ENCODE assay signal across 18 cellular contexts in genomic region chr11:74941492-74941891, GRCh38. TPM values are rescaled to one million over a fixed set of nuclear protein-coding genes. Genes with fewer than 3 reads are reported as not detected.
A peak's percentile ranks its signal among the peaks of the same experiment; 100 is the strongest.
DNase-seq lines count a peak whose midpoint lies in the region; ATAC-seq and TF ChIP-seq lines count a peak whose summit lies in the region.
"Had no signal": no experiment of that assay in that cellular context is flagged by ENCODE, and none has a peak within 500 bp of the region (broad histone marks: within the 10 kb centered on the region; RNA-seq: fewer than 3 reads in every experiment).

No MANE protein-coding gene starts in this region.

- no peak overlapping the region for H3K4me3 Mint-ChIP-seq in T-helper 1 cell treated with Interleukin-12 subunit alpha and Interleukin-12 subunit beta and Interleukin-4 antibody, amounts not matched to agents 30 μg/mL and 1 μg/mL, for 36 hours
- H3K4me3 Mint-ChIP-seq in naive B cell: no peak overlapping the region
- H3K4me3 Mint-ChIP-seq: H9 had no signal

- peak in 3 of 4 donors; percentile 33 to 56 (median 47) for ATAC-seq in heart left ventricle
- no peak for ATAC-seq in naive B cell (ENCODE audit: low read depth in 2 of 2)

- H3K27me3 Mint-ChIP-seq in T-helper 1 cell treated with Interleukin-12 subunit alpha and Interleukin-12 subunit beta and Interleukin-4 antibody, amounts not matched to agents 30 μg/mL and 1 μg/mL, for 36 hours (ENCODE audit: low read depth): no peaks in the 10 kb centered on the region
- no peaks in the 10 kb centered on the region for H3K27me3 Mint-ChIP-seq in naive B cell

- no peaks in the 10 kb centered on the region for H3K9me3 Mint-ChIP-seq in T-helper 1 cell treated with Interleukin-12 subunit alpha and Interleukin-12 subunit beta and Interleukin-4 antibody, amounts not matched to agents 30 μg/mL and 1 μg/mL, for 36 hours
- no peaks in the 10 kb centered on the region for H3K9me3 Mint-ChIP-seq in naive B cell
- H3K9me3 Mint-ChIP-seq: H9 had no signal

- DNase-seq in T-helper 1 cell: no peak
- DNase-seq in heart left ventricle: no peak
- no peak for DNase-seq in left ventricle myocardium inferior
- DNase-seq in naive B cell: no peak
- DNase-seq in NCI-H2171 (lab: John Stamatoyannopoulos, UW): no peak
- no peak for DNase-seq in SKM-1 treated with dmso at 0.1 percent for 144 hours (lab: John Stamatoyannopoulos, UW; ENCODE audit: unreplicated experiment)
- DNase-seq: AML-193; DMS79; H9; NCI-H1105 treated with DMSO at 0.1 percent for 48 hours; NCI-H1694; NCI-H2081 treated with DMSO at 0.1 percent for 48 hours; NK-92 treated with Interleukin-12 subunit alpha and Interleukin-12 subunit beta, amount 100 ng/mL, for 24 hours; OCI-M1; SIG-M5 had no signal

- H3K4me1 Mint-ChIP-seq in T-helper 1 cell treated with Interleukin-12 subunit alpha and Interleukin-12 subunit beta and Interleukin-4 antibody, amounts not matched to agents 30 μg/mL and 1 μg/mL, for 36 hours (ENCODE audit: low read depth): no peaks in the 10 kb centered on the region
- peaks cover 0 to 58% (median 14%) of the 10 kb centered on the region in 3 donors for H3K4me1 Mint-ChIP-seq in naive B cell
- H3K4me1 Mint-ChIP-seq: H9 had no signal

- H3K9me3 ChIP-seq in heart left ventricle (no peaks in the 10 kb centered on the region), left ventricle myocardium inferior (replicated peaks) (no peaks in the 10 kb centered on the region)

- H3K4me1 ChIP-seq in heart left ventricle: peaks cover 0 to 10% (median 0%) of the 10 kb centered on the region in 12 donors
- peaks cover 4% of the 10 kb centered on the region for H3K4me1 ChIP-seq in left ventricle myocardium inferior

- H3K27ac ChIP-seq in heart left ventricle (no peak overlapping the region), left ventricle myocardium inferior (replicated peaks) (no peak overlapping the region), VCaP (peak overlapping the region; percentile 66)
- H3K27ac ChIP-seq: C4-2B had no signal

- H3K27ac Mint-ChIP-seq in T-helper 1 cell treated with Interleukin-12 subunit alpha and Interleukin-12 subunit beta and Interleukin-4 antibody, amounts not matched to agents 30 μg/mL and 1 μg/mL, for 36 hours: peak overlapping the region; percentile 34
- peak overlapping the region in 4 of 6 donors; percentile 17 to 57 (median 36) for H3K27ac Mint-ChIP-seq in naive B cell

- H3K27me3 ChIP-seq in heart left ventricle (no peaks in the 10 kb centered on the region), left ventricle myocardium inferior (ENCODE audit: low read depth) (no peaks in the 10 kb centered on the region)

- TF ChIP-seq POLR2A in heart left ventricle (IDR thresholded peaks at IDR 0.05): no peak

- H3K36me3 ChIP-seq in heart left ventricle (peaks cover 0 to 84% (median 28%) of the 10 kb centered on the region in 9 donors), left ventricle myocardium inferior (peaks cover 36% of the 10 kb centered on the region)

- H3K36me3 Mint-ChIP-seq in T-helper 1 cell treated with Interleukin-12 subunit alpha and Interleukin-12 subunit beta and Interleukin-4 antibody, amounts not matched to agents 30 μg/mL and 1 μg/mL, for 36 hours (ENCODE audit: low read depth): peaks cover 9% of the 10 kb centered on the region
- peaks cover 25 to 27% of the 10 kb centered on the region in 2 donors for H3K36me3 Mint-ChIP-seq in naive B cell

- intact Hi-C loops in heart left ventricle (cut with DNase I) (loop anchor here in 1 of 10 donors (5.0 kb wide), 1 partner anchor 86 kb away; no protein-coding TSS in a partner anchor), left ventricle myocardium inferior (cut with micrococcal nuclease) (no loop called here)

- H3K4me3 ChIP-seq in heart left ventricle: no peak overlapping the region
- H3K4me3 ChIP-seq in left ventricle myocardium inferior: no peak overlapping the region

- TF ChIP-seq CTCF in heart left ventricle (IDR thresholded peaks at IDR 0.05) (no peak), left ventricle myocardium inferior (IDR thresholded peaks at IDR 0.05; ENCODE audit: borderline replicate concordance) (no peak), VCaP (conservative IDR thresholded peaks at IDR 0.05) (no peak)

RNA-seq across cellular contexts. Expression of gene XRRA1, which starts 7.4 kb away (rescaled TPM):
- total RNA-seq in heart left ventricle: 10 to 100 TPM in 8 of 9 donors, 1 to 10 TPM in 1; 5.3 to 26.6 (median 13.4) TPM
- polyA plus RNA-seq in heart left ventricle: 1 to 10 TPM; 3.9 to 9.0 TPM
- 7.0 TPM for total RNA-seq in left ventricle myocardium inferior
- 10 to 100 TPM in 3 of 6 donors, 1 to 10 TPM in 2, under 1 TPM in 1; 0.32 to 15.6 (median 10.0) TPM for polyA plus RNA-seq in naive B cell (ENCODE audit: low read depth in 6 of 6)

RNA-seq across cellular contexts. Expression of gene SPCS2, which starts 7.6 kb away (rescaled TPM):
- total RNA-seq in heart left ventricle (100 to 1,000 TPM in 6 of 9 donors, 10 to 100 TPM in 3; 21.8 to 136 (median 109) TPM), left ventricle myocardium inferior (103 TPM)
- polyA plus RNA-seq in heart left ventricle (100 to 1,000 TPM; 117 to 123 TPM), naive B cell (ENCODE audit: low read depth in 6 of 6) (100 to 1,000 TPM; 198 to 302 (median 265) TPM)

RNA-seq across cellular contexts. Expression of gene NEU3, which starts 47.2 kb away (rescaled TPM):
- total RNA-seq in heart left ventricle (10 to 100 TPM in 3 of 9 donors, 1 to 10 TPM in 6; 5.1 to 16.6 (median 7.7) TPM), left ventricle myocardium inferior (9.9 TPM)
- polyA plus RNA-seq in heart left ventricle (10 to 100 TPM in 1 of 2 donors, 1 to 10 TPM in 1; 6.0 to 14.1 TPM), naive B cell (ENCODE audit: low read depth in 6 of 6) (1 to 10 TPM; 1.6 to 4.3 (median 3.0) TPM)

Comparison
In these comparisons a context has a peak if more than half of its experiments do, and no peak if none do; other contexts are left out.
1. ATAC-seq: peak in heart left ventricle (3 of 4); none in naive B cell (0 of 2).